In genomic region chr16:2385982-2386381, GRCh38 we compare ENCODE assay signal across 8 cellular contexts. TPM values are rescaled to one million over a fixed set of nuclear protein-coding genes. Genes with fewer than 3 reads are reported as not detected.
DNase-seq lines count a peak whose midpoint lies in the region; ATAC-seq, FAIRE-seq and TF ChIP-seq lines count a peak whose summit lies in the region.
"Not testable (repeated sequence)": the region's sequence is repeated elsewhere in the genome, so short reads cannot be mapped to it uniquely, and the experiment has no call there.

No MANE protein-coding gene starts in this region.

- not testable (repeated sequence) for H2BK120ac ChIP-seq in H9 (ENCODE audit: low read depth, low read length, poor library complexity, severe bottlenecking); H1 (replicated peaks; ENCODE audit: low read depth, low read length)

- H4K8ac ChIP-seq in H9 (replicated peaks; ENCODE audit: insufficient read length, low read depth, low read length); H1 (ENCODE audit: extremely low read depth, insufficient read depth, low read length): not testable (repeated sequence)

- not testable (repeated sequence) for TF ChIP-seq POLR2A in H1 (IDR thresholded peaks at IDR 0.05; ENCODE audit: control extremely low read depth in 1 of 2, low read depth in 2 of 2, low read length in 2 of 2)

- H4K91ac ChIP-seq in H9 (ENCODE audit: insufficient read length, low read depth, low read length); H1 (replicated peaks; ENCODE audit: insufficient read length, low read length): not testable (repeated sequence)

- H3K4me1 Mint-ChIP-seq in H9 = peaks cover 21% of the 10 kb centered on the region in 2 experiments

- FAIRE-seq in H1 (lab: Jason Lieb, UNC) = not testable (repeated sequence)

- not testable (repeated sequence) for H2BK15ac ChIP-seq in H9 (ENCODE audit: low read depth, low read length); H1 (ENCODE audit: low read length)

- DNase-seq in DMS53 (lab: John Stamatoyannopoulos, UW) (peak; percentile 55), H9 (peak; percentile 45), NCI-H748 (lab: John Stamatoyannopoulos, UW; ENCODE audit: unreplicated experiment) (peak; percentile 51), SHP77 (lab: John Stamatoyannopoulos, UW) (peak; percentile 74 to 75), H1 (ENCODE audit: low read depth in 1 of 2, low spot score in 2 of 2) (peak in 1 of 2 experiments; percentile 51), lower lobe of right lung (peak; percentile 49), upper lobe of right lung (peak; percentile 65)
- not testable (repeated sequence) for DNase-seq in hepatocyte (ENCODE audit: low spot score)

- H3K4me3 Mint-ChIP-seq in H9 = peak overlapping the region in 1 of 2 experiments; percentile 22; a peak in 1 of 5 replicates

- H3K27me3 ChIP-seq in H9 (ENCODE audit: insufficient read depth, low read length); H1 (replicated peaks in 1 of 4; ENCODE audit: control insufficient read depth in 3 of 4, extremely low read depth in 1 of 4, insufficient read depth in 3 of 4, low read length in 3 of 4); hepatocyte; lower lobe of right lung (ENCODE audit: low read depth); upper lobe of right lung: not testable (repeated sequence)

- H3K4me2 ChIP-seq in H9 (ENCODE audit: insufficient read depth, insufficient read length, low read length); hepatocyte: not testable (repeated sequence)
- peak overlapping the region in 1 of 2 experiments; percentile 2; a peak in 1 of 4 replicates for H3K4me2 ChIP-seq in H1 (ENCODE audit: insufficient read depth in 1 of 2, low read depth in 2 of 2, low read length in 2 of 2)

- intact Hi-C loops in lower lobe of right lung (cut with DNase I); upper lobe of right lung (cut with DNase I): not testable (repeated sequence)

- not testable (repeated sequence) for H3K36me3 ChIP-seq in H1 (ENCODE audit: control insufficient read depth in 2 of 4, insufficient read depth in 4 of 4, low read length in 3 of 4); hepatocyte (replicated peaks; ENCODE audit: insufficient read depth, low read depth); lower lobe of right lung; upper lobe of right lung

- not testable (repeated sequence) for H3K9me2 ChIP-seq in hepatocyte (replicated peaks; ENCODE audit: insufficient read depth)

- not testable (repeated sequence) for H3T11ph ChIP-seq in H9 (ENCODE audit: low read length)

- not testable (repeated sequence) for TF ChIP-seq EP300 in H1 (IDR thresholded peaks at IDR 0.05; ENCODE audit: borderline replicate concordance in 1 of 2, low read depth in 2 of 2, low read length in 2 of 2)

- not testable (repeated sequence) for H2BK5ac ChIP-seq in H9 (ENCODE audit: insufficient read length, low read length)
- peak overlapping the region; percentile 60; the same call in 1 of the 2 replicates for H2BK5ac ChIP-seq in H1 (ENCODE audit: low read depth, low read length)

- POLR2A ChIA-PET in H1 (lab: Charles Lee; ENCODE audit: partially characterized antibody) = not testable (repeated sequence)

- WGBS in H9 (ENCODE audit: extremely low coverage, insufficient read length, low lambda C conversion rate) = no CpG with 5 or more reads among the region's 19 CpGs
- 83% methylated on average over 19 of the region's 19 CpGs; no CpG with 5 or more reads in 1 of the 2 experiments for WGBS in H1 (ENCODE audit: extremely low coverage in 1 of 2, insufficient coverage in 1 of 2, insufficient read length in 1 of 2, insufficient replicate concordance in 2 of 2, low coverage in 1 of 2, low lambda C conversion rate in 2 of 2, missing lambda C conversion rate in 1 of 2), 2 experiments
- WGBS in hepatocyte (ENCODE audit: low lambda C conversion rate, missing lambda C conversion rate) = 88% methylated on average over 19 of the region's 19 CpGs

- H3K23ac ChIP-seq in H9 (ENCODE audit: insufficient read length, low read depth, low read length); H1 (ENCODE audit: insufficient read length): not testable (repeated sequence)

- H4K20me1 ChIP-seq in H9 (ENCODE audit: control insufficient read depth, insufficient read depth, insufficient read length); H1 (replicated peaks in 1 of 2; ENCODE audit: control insufficient read depth in 1 of 2, insufficient read depth in 2 of 2, low read length in 2 of 2); hepatocyte (ENCODE audit: insufficient read depth, poor library complexity, severe bottlenecking): not testable (repeated sequence)

- not testable (repeated sequence) for H3K27me3 Mint-ChIP-seq in H9 (ENCODE audit: low read depth)

- H2BK12ac ChIP-seq in H9 (ENCODE audit: insufficient read length, low read depth, low read length) = not testable (repeated sequence)
- H2BK12ac ChIP-seq in H1 (ENCODE audit: low read depth, low read length) = 0 out of 2 replicates have a peak overlapping the region, but pooled peaks have one; percentile 39

- H3K4ac ChIP-seq in H9 (ENCODE audit: low read depth, low read length); H1 (replicated peaks; ENCODE audit: insufficient read length, low read depth, low read length): not testable (repeated sequence)

- H3K4me3 ChIP-seq in H1 (ENCODE audit: extremely low read depth in 1 of 4, insufficient read depth in 2 of 4, low read depth in 3 of 4, low read length in 4 of 4); hepatocyte; lower lobe of right lung; upper lobe of right lung: not testable (repeated sequence)

- not testable (repeated sequence) for H3K23me2 ChIP-seq in H9 (ENCODE audit: insufficient read length, low read depth, low read length, poor library complexity, severe bottlenecking); H1 (ENCODE audit: low read depth, low read length)

- H3K4me1 ChIP-seq in H9 (ENCODE audit: insufficient read depth, low read length); hepatocyte (ENCODE audit: insufficient read depth); lower lobe of right lung; upper lobe of right lung: not testable (repeated sequence)
- H3K4me1 ChIP-seq in H1 (replicated peaks in 1 of 4; ENCODE audit: control insufficient read depth in 3 of 4, insufficient read depth in 4 of 4, low read length in 3 of 4) = peaks cover 2 to 10% (median 8%) of the 10 kb centered on the region in 4 experiments

- not testable (repeated sequence) for H3K79me2 ChIP-seq in H9 (ENCODE audit: insufficient read depth, low read length); H1 (ENCODE audit: control insufficient read depth in 1 of 2, insufficient read depth in 2 of 2, low read length in 2 of 2); hepatocyte

- H4K5ac ChIP-seq in H9 (ENCODE audit: insufficient read length, low read depth, low read length); H1 (ENCODE audit: insufficient read length, low read depth, low read length): not testable (repeated sequence)

- not testable (repeated sequence) for H3K79me1 ChIP-seq in H9 (ENCODE audit: insufficient read depth, low read depth, low read length, poor library complexity, severe bottlenecking); H1 (ENCODE audit: low read depth, low read length)

- not testable (repeated sequence) for H3K9ac ChIP-seq in H9 (ENCODE audit: extremely low read depth, insufficient read length, low read length); H1 (replicated peaks in 1 of 4; ENCODE audit: extremely low read depth in 1 of 4, low read depth in 3 of 4, low read length in 3 of 4)

- peaks cover 9 to 16% (median 10%) of the 10 kb centered on the region in 3 experiments for H3K36me3 Mint-ChIP-seq in H9 (ENCODE audit: insufficient read depth in 1 of 3, low read depth in 3 of 3)

- not testable (repeated sequence) for TF ChIP-seq CTCF in H9 (conservative IDR thresholded peaks at IDR 0.05); H1 (IDR thresholded peaks at IDR 0.05; ENCODE audit: control extremely low read depth in 1 of 3, insufficient read depth in 1 of 3, low read depth in 1 of 3, low read length in 3 of 3); hepatocyte (IDR thresholded peaks at IDR 0.05; ENCODE audit: poor library complexity); lower lobe of right lung (IDR thresholded peaks at IDR 0.05); upper lobe of right lung (IDR thresholded peaks at IDR 0.05)

- H2AK5ac ChIP-seq in H9 (ENCODE audit: insufficient read length, low read length); H1 (ENCODE audit: low read depth, low read length): not testable (repeated sequence)

- peak overlapping the region in 1 of 3 experiments; percentile 39; a peak in 1 of 7 replicates for H3K27ac Mint-ChIP-seq in H9

- not testable (repeated sequence) for H2BK20ac ChIP-seq in H9 (ENCODE audit: low read depth, low read length, poor library complexity, severe bottlenecking); H1 (ENCODE audit: low read length)

- H2AFZ ChIP-seq in H9 (ENCODE audit: low read length); H1 (ENCODE audit: low read length); hepatocyte: not testable (repeated sequence)

- not testable (repeated sequence) for TF ChIP-seq RAD21 in H1 (IDR thresholded peaks at IDR 0.05 in 1 of 2, conservative IDR thresholded peaks at IDR 0.05 in 1 of 2; ENCODE audit: low read depth in 2 of 2, low read length in 2 of 2)

- peaks cover 17 to 18% of the 10 kb centered on the region in 2 experiments for H3K9me3 Mint-ChIP-seq in H9

- CTCF ChIA-PET in H1 (lab: Charles Lee; ENCODE audit: partially characterized antibody) = interaction anchor here (0.8 to 1.9 kb wide), 3 partner anchors 30 to 80 kb away, joined by 3 to 6 read pairs (median 4); no protein-coding TSS in a partner anchor

- H3K9me3 ChIP-seq in H9 (ENCODE audit: control insufficient read depth, low read depth, low read length); H1 (ENCODE audit: insufficient read depth in 2 of 2, low read depth in 1 of 2, low read length in 1 of 2); hepatocyte (ENCODE audit: low read depth); lower lobe of right lung; upper lobe of right lung: not testable (repeated sequence)

- H3K27ac ChIP-seq in H9 (ENCODE audit: insufficient read length, low read depth, low read length); H1 (ENCODE audit: low read depth, low read length); lower lobe of right lung; upper lobe of right lung: not testable (repeated sequence)
- H3K27ac ChIP-seq in hepatocyte = peak overlapping the region; percentile 8

- not testable (repeated sequence) for H3K14ac ChIP-seq in H9 (ENCODE audit: insufficient read depth, low read length); H1 (ENCODE audit: insufficient read length)

- not testable (repeated sequence) for H3K18ac ChIP-seq in H9 (ENCODE audit: insufficient read length, low read depth, low read length); H1 (ENCODE audit: extremely low read depth, low read length)

- not testable (repeated sequence) for H3K56ac ChIP-seq in H9 (ENCODE audit: insufficient read length, low read depth, low read length); H1 (replicated peaks; ENCODE audit: insufficient read length, low read depth, low read length)

- ATAC-seq in lower lobe of right lung (peak; percentile 45 to 67), upper lobe of right lung (peak; percentile 59)

RNA-seq across cellular contexts. Expression of gene CCNF, which starts 43.3 kb away (rescaled TPM):
- total RNA-seq in H9 (2021) (61.6 and 62.2 TPM in 2 replicates), hepatocyte (4.7 TPM in 2 replicates), lower lobe of right lung (3.4 TPM), upper lobe of right lung (3.6 TPM)
- total RNA-seq in H1 (2021; fragmentation: NEBNext Ultra II Directional; extraction: Animal tissue kit (Norgen Biotek cat#: 25700)) = 54.3 and 55.9 TPM in 2 replicates
- polyA plus RNA-seq in H1 (2011; rRNA removed) (15.4 and 25.5 TPM in 2 replicates), hepatocyte (4.3 and 6.5 TPM in 2 replicates)
- 19.4 TPM for polyA plus RNA-seq in H1 (2011; cell fraction: cytosol; rRNA removed)
- polyA plus RNA-seq in H1 (2011; cell fraction: nucleus; rRNA removed) = 33.2 TPM
- 28.0 to 37.5 TPM (median 33.7 TPM) in 4 replicates for polyA plus RNA-seq in H1 (2012, experiment 1 of 2)
- 38.2 TPM for polyA plus RNA-seq in H1 (2012, experiment 2 of 2)
- polyA plus RNA-seq in H1 (2013, experiment 1 of 2) = 21.7 TPM
- polyA plus RNA-seq in H1 (2013, experiment 2 of 2) = 21.4 TPM
- polyA minus RNA-seq in H1 (2011; rRNA and poly(A)+ RNA removed) = 41.3 and 59.4 TPM in 2 replicates
- polyA minus RNA-seq in H1 (2011; cell fraction: cytosol; rRNA and poly(A)+ RNA removed) = 33.2 TPM
- polyA minus RNA-seq in H1 (2011; cell fraction: nucleus; rRNA and poly(A)+ RNA removed) = 36.2 TPM

RNA-seq across cellular contexts. Expression of gene ABCA3, which starts 45.5 kb away (rescaled TPM):
- 8.0 and 9.5 TPM in 2 replicates for total RNA-seq in H9 (2021)
- 7.9 TPM in 2 replicates for total RNA-seq in H1 (2021; fragmentation: NEBNext Ultra II Directional; extraction: Animal tissue kit (Norgen Biotek cat#: 25700))
- 5.7 and 8.8 TPM in 2 replicates for polyA plus RNA-seq in H1 (2011; rRNA removed)
- polyA plus RNA-seq in H1 (2011; cell fraction: cytosol; rRNA removed) = 6.4 TPM
- 17.6 TPM for polyA plus RNA-seq in H1 (2011; cell fraction: nucleus; rRNA removed)
- 4.8 to 8.5 TPM (median 7.4 TPM) in 4 replicates for polyA plus RNA-seq in H1 (2012, experiment 1 of 2)
- polyA plus RNA-seq in H1 (2012, experiment 2 of 2) = 6.6 TPM
- 8.7 TPM for polyA plus RNA-seq in H1 (2013, experiment 1 of 2)
- polyA plus RNA-seq in H1 (2013, experiment 2 of 2) = 8.9 TPM
- 7.5 and 10.6 TPM in 2 replicates for polyA minus RNA-seq in H1 (2011; rRNA and poly(A)+ RNA removed)
- polyA minus RNA-seq in H1 (2011; cell fraction: cytosol; rRNA and poly(A)+ RNA removed) = 5.0 TPM
- 6.9 TPM for polyA minus RNA-seq in H1 (2011; cell fraction: nucleus; rRNA and poly(A)+ RNA removed)
- 1.5 and 1.8 TPM in 2 replicates for total RNA-seq in hepatocyte
- 0.94 and 4.9 TPM in 2 replicates for polyA plus RNA-seq in hepatocyte
- total RNA-seq in lower lobe of right lung = 491 TPM
- 598 TPM for total RNA-seq in upper lobe of right lung

Comparison
In these comparisons a context has a peak if more than half of its experiments do, and no peak if none do; other contexts are left out.
1. RNA of gene ABCA3, which starts 45.5 kb away (total RNA-seq): 598 TPM in upper lobe of right lung (single experiment) and 491 TPM in lower lobe of right lung (single experiment); 8.0 to 9.5 TPM in H9, 7.9 TPM in H1 and 1.5 to 1.8 TPM in hepatocyte; every median in the first group is over 10 times any median in the second.